ENCODE assay signal across 17 cellular contexts in genomic region chr11:32002311-32002710, GRCh38.
DNase-seq lines count a peak whose midpoint lies in the region; ATAC-seq, FAIRE-seq and TF ChIP-seq lines count a peak whose summit lies in the region.
"Had no signal": no experiment of that assay in that cellular context is flagged by ENCODE, and none has a peak within 500 bp of the region (broad histone marks: within the 10 kb centered on the region; RNA-seq: fewer than 3 reads in every experiment).

No MANE protein-coding gene starts in this region.

- H3K27ac ChIP-seq in aorta (ENCODE audit: low read depth in 1 of 2, low read length in 2 of 2): no peak overlapping the region
- H3K27ac ChIP-seq: BLaER1 had no signal

- intact Hi-C loops in posterior cingulate gyrus (cut with DNase I): no loop called here
- intact Hi-C loops in aorta (cut with DNase I): loop anchor here in 1 of 2 donors (10.0 kb wide), 1 partner anchor 608 kb away; no protein-coding TSS in a partner anchor

- H3K9me3 ChIP-seq in aorta (ENCODE audit: control insufficient read depth, low read length): no peaks in the 10 kb centered on the region
- H3K9me3 ChIP-seq: BLaER1 had no signal

- TF ChIP-seq CTCF in AG10803 (conservative IDR thresholded peaks at IDR 0.05; ENCODE audit: low read length): no peak

- no peaks in the 10 kb centered on the region for H3K4me1 ChIP-seq in aorta (ENCODE audit: control insufficient read depth in 1 of 2, insufficient read depth in 2 of 2, low read length in 2 of 2)
- H3K4me1 ChIP-seq: BLaER1 had no signal

- peak; percentile 36 for FAIRE-seq in islet of Langerhans (lab: Jason Lieb, UNC)
- FAIRE-seq: H1, HepG2 had no signal

- H3K27me3 ChIP-seq in aorta (ENCODE audit: control insufficient read depth in 1 of 2, insufficient read depth in 2 of 2, low read length in 1 of 2): no peaks in the 10 kb centered on the region
- H3K27me3 ChIP-seq: BLaER1 had no signal

- ATAC-seq in GM21786 (IDR thresholded peaks at IDR 0.05; ENCODE audit: unreplicated experiment) (no peak), aorta (ENCODE audit: low FRiP score) (no peak)
- ATAC-seq: HepG2 had no signal

- 46 to 59% methylated on average over 2 of the region's 2 CpGs for WGBS in aorta, 2 donors

- no peak overlapping the region for H3K4me3 ChIP-seq in AG10803 (ENCODE audit: low read length)
- H3K4me3 ChIP-seq in aorta (ENCODE audit: low read length in 2 of 2): no peak overlapping the region
- H3K4me3 ChIP-seq: BLaER1 had no signal

- DNase-seq in AG10803 (ENCODE audit: low read depth): peak; percentile 42
- peak; percentile 54 for DNase-seq in ELR (ENCODE audit: low read depth)
- peak; percentile 48 for DNase-seq in HS-5 (ENCODE audit: low read depth)
- DNase-seq in posterior cingulate gyrus: no peak
- DNase-seq in aorta: no peak
- DNase-seq: ACHN; CD4-positive, alpha-beta memory T cell; DMS79 treated with DMSO at 0.1 percent for 48 hours; GDM1; H9; Karpas-422; KBM-7 had no signal

- no peaks in the 10 kb centered on the region for H3K36me3 ChIP-seq in aorta (ENCODE audit: control insufficient read depth in 1 of 2, insufficient read depth in 2 of 2, low read length in 1 of 2)
- H3K36me3 ChIP-seq: BLaER1 had no signal

Comparison
In these comparisons a context has a peak if more than half of its experiments do, and no peak if none do; other contexts are left out.
1. DNase-seq: peak in AG10803 (single experiment), ELR (single experiment) and HS-5 (single experiment); none in posterior cingulate gyrus (0 of 10) and aorta (0 of 2).